1 cellular context compared by ENCODE assay signal in genomic region chr11:30488304-30488998, GRCh38.
TF ChIP-seq lines count a peak whose summit lies in the region.

No MANE protein-coding gene starts in this region.

TF ChIP-seq in HepG2, 621 proteins besides CTCF, POLR2A, EP300 and RAD21 (continued from another document and continues in another):
- TF ChIP-seq ZNF318 (CRISPR knock-in tag; IDR thresholded peaks at IDR 0.05) = no peak
- TF ChIP-seq IRF1 (CRISPR knock-in tag; IDR thresholded peaks at IDR 0.05; ENCODE audit: low read depth) = no peak
- TF ChIP-seq MTF2 (CRISPR knock-in tag; IDR thresholded peaks at IDR 0.05; ENCODE audit: borderline replicate concordance) = no peak
- no peak for TF ChIP-seq MAX (IDR thresholded peaks at IDR 0.05)
- TF ChIP-seq HNF4A (CRISPR knock-in tag; IDR thresholded peaks at IDR 0.05) = peak; percentile 93
- TF ChIP-seq ARID4A (CRISPR knock-in tag; IDR thresholded peaks at IDR 0.05; ENCODE audit: borderline replicate concordance) = no peak; the same call in 1 of the 2 replicates
- TF ChIP-seq ZNF343 (CRISPR knock-in tag; IDR thresholded peaks at IDR 0.05) = no peak
- TF ChIP-seq NCOR1 (IDR thresholded peaks at IDR 0.05; ENCODE audit: borderline replicate concordance, low read length) = no peak; the same call in 1 of the 2 replicates
- no peak for TF ChIP-seq XBP1 (CRISPR knock-in tag; IDR thresholded peaks at IDR 0.05)
- TF ChIP-seq RNF219 (CRISPR knock-in tag; IDR thresholded peaks at IDR 0.05) = no peak
- no peak for TF ChIP-seq ZNF44 (CRISPR knock-in tag; IDR thresholded peaks at IDR 0.05)
- TF ChIP-seq ZNF747 (CRISPR knock-in tag; IDR thresholded peaks at IDR 0.05; ENCODE audit: borderline replicate concordance) = no peak
- TF ChIP-seq ZBTB44 (CRISPR knock-in tag; IDR thresholded peaks at IDR 0.05) = no peak
- TF ChIP-seq AHDC1 (CRISPR knock-in tag; IDR thresholded peaks at IDR 0.05; ENCODE audit: borderline replicate concordance) = peak; percentile 95
- no peak for TF ChIP-seq ZNF678 (CRISPR knock-in tag; IDR thresholded peaks at IDR 0.05)
- no peak for TF ChIP-seq ZSCAN31 (CRISPR knock-in tag; IDR thresholded peaks at IDR 0.05; ENCODE audit: low read depth)
- no peak for TF ChIP-seq ZNF296 (CRISPR knock-in tag; conservative IDR thresholded peaks at IDR 0.05)
- no peak for TF ChIP-seq ATF3 (CRISPR knock-in tag; IDR thresholded peaks at IDR 0.05)
- TF ChIP-seq ZNF143 (CRISPR knock-in tag; IDR thresholded peaks at IDR 0.05) = no peak
- no peak for TF ChIP-seq AGO1 (IDR thresholded peaks at IDR 0.05; ENCODE audit: low read depth, low read length, poor library complexity, severe bottlenecking)
- TF ChIP-seq ZNF703 (CRISPR knock-in tag; IDR thresholded peaks at IDR 0.05; ENCODE audit: borderline replicate concordance) = no peak
